1 cellular context compared by ENCODE assay signal in the genomic region with DNA sequence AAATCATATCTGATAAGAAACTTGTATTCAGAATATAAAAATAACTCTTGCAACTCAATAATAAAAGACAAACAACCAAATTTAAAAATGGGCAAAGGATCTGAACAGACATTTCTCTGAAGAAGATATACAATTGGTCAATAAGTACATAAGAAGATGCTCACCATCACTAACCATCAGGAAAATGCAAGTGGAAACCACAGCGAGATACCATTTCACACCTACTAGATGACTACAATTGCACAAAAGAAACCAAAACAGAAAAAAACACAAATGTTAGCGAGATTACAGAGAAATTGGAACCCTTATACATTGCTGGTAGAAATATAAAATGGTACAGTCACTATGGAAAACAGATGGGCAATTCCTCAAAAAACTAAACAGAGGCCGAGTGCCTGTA.
TF ChIP-seq lines count a peak whose summit lies in the region.

No MANE protein-coding gene starts in this region.

TF ChIP-seq in H1, 55 proteins besides CTCF, POLR2A, EP300 and RAD21:
- TF ChIP-seq YY1 (IDR thresholded peaks at IDR 0.05; ENCODE audit: low read depth, low read length) = no peak
- no peak for TF ChIP-seq HDAC2 (IDR thresholded peaks at IDR 0.05; ENCODE audit: borderline replicate concordance in 1 of 2, low read depth in 2 of 2, low read length in 2 of 2)
- TF ChIP-seq, protein P1, sequence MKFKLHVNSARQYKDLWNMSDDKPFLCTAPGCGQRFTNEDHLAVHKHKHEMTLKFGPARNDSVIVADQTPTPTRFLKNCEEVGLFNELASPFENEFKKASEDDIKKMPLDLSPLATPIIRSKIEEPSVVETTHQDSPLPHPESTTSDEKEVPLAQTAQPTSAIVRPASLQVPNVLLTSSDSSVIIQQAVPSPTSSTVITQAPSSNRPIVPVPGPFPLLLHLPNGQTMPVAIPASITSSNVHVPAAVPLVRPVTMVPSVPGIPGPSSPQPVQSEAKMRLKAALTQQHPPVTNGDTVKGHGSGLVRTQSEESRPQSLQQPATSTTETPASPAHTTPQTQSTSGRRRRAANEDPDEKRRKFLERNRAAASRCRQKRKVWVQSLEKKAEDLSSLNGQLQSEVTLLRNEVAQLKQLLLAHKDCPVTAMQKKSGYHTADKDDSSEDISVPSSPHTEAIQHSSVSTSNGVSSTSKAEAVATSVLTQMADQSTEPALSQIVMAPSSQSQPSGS (IDR thresholded peaks at IDR 0.05; ENCODE audit: low read length) = no peak
